Comparison of ENCODE assay signal across 28 cellular contexts in genomic region chr4:125679989-125680388, GRCh38.
"Had no signal": no experiment of that assay in that cellular context is flagged by ENCODE, and none has a peak within 500 bp of the region (broad histone marks: within the 10 kb centered on the region; RNA-seq: fewer than 3 reads in every experiment).

No MANE protein-coding gene starts in this region.

- H3K4me1 Mint-ChIP-seq: naive thymus-derived CD8-positive, alpha-beta T cell; nephron; neural crest cell; stimulated activated naive B cell treated with anti-CD40 and anti-IgM and Interleukin-4, amounts not matched to agents 10 μg/mL and 1 μg/mL and 100 μg/mL, for 72 hours had no signal

- ATAC-seq: left cardiac atrium; left lung; lower lobe of right lung; naive thymus-derived CD8-positive, alpha-beta T cell; psoas muscle; stimulated activated naive B cell treated with anti-CD40 and anti-IgM and Interleukin-4, amounts not matched to agents 10 μg/mL and 1 μg/mL and 100 μg/mL, for 72 hours; upper lobe of right lung had no signal

- H3K4me1 ChIP-seq: left lung, lower lobe of right lung, psoas muscle, right atrium auricular region, right lobe of liver, suprapubic skin, upper lobe of right lung had no signal

- H3K36me3 Mint-ChIP-seq: naive thymus-derived CD8-positive, alpha-beta T cell; stimulated activated naive B cell treated with anti-CD40 and anti-IgM and Interleukin-4, amounts not matched to agents 10 μg/mL and 1 μg/mL and 100 μg/mL, for 72 hours had no signal

- H3K27ac ChIP-seq: left lung, lower lobe of right lung, parathyroid adenoma, psoas muscle, right atrium auricular region, right lobe of liver, suprapubic skin, thoracic aorta, tibial artery, upper lobe of right lung had no signal

- H3K9me3 Mint-ChIP-seq: nephron, neural crest cell had no signal

- H3K27me3 ChIP-seq: left lung, right atrium auricular region, right lobe of liver, suprapubic skin, tibial artery, upper lobe of right lung had no signal

- H3K36me3 ChIP-seq: left lung, lower lobe of right lung, right atrium auricular region, right lobe of liver, suprapubic skin, thoracic aorta, tibial artery, upper lobe of right lung had no signal

- H3K27me3 Mint-ChIP-seq: naive thymus-derived CD8-positive, alpha-beta T cell; stimulated activated naive B cell treated with anti-CD40 and anti-IgM and Interleukin-4, amounts not matched to agents 10 μg/mL and 1 μg/mL and 100 μg/mL, for 72 hours; stimulated activated naive CD8-positive, alpha-beta T cell treated with anti-CD3 and anti-CD28 coated beads, Interleukin-15, Interleukin-2, amounts not matched to agents 100 ng/mL and 50 ng/mL, for 24 hours had no signal

- DNase-seq: hippocampal formation; kidney glomerular epithelial cell; left cardiac atrium; left lung; lower lobe of right lung; mammary epithelial cell; mesenchymal stem cell; naive thymus-derived CD8-positive, alpha-beta T cell; nucleus accumbens; psoas muscle; right lobe of liver; stimulated activated CD4-positive, alpha-beta T cell treated with anti-CD3 and anti-CD28 coated beads, Interleukin-12 subunit alpha, Interleukin-12 subunit beta, amount 100 ng/mL, for 4 hours; stimulated activated CD4-positive, alpha-beta T cell treated with anti-CD3 and anti-CD28 coated beads, Interleukin-15, amount 100 ng/mL, for 24 hours; stimulated activated CD4-positive, alpha-beta T cell treated with anti-CD3 and anti-CD28 coated beads, Interleukin-2, amount 100 ng/mL, for 24 hours; stimulated activated CD4-positive, alpha-beta T cell treated with anti-CD3 and anti-CD28 coated beads, Interleukin-4, amount 100 ng/mL, for 1 hour; stimulated activated naive B cell treated with anti-CD40 and anti-IgM and Interleukin-4, amounts not matched to agents 10 μg/mL and 1 μg/mL and 100 μg/mL, for 72 hours; tibial artery; trophoblast cell; upper lobe of right lung had no signal

- H2AFZ ChIP-seq: parathyroid adenoma had no signal

- H3K4me3 Mint-ChIP-seq: naive thymus-derived CD8-positive, alpha-beta T cell; nephron; neural crest cell; stimulated activated naive B cell treated with anti-CD40 and anti-IgM and Interleukin-4, amounts not matched to agents 10 μg/mL and 1 μg/mL and 100 μg/mL, for 72 hours; stimulated activated naive CD8-positive, alpha-beta T cell treated with anti-CD3 and anti-CD28 coated beads, Interleukin-15, Interleukin-2, amounts not matched to agents 100 ng/mL and 50 ng/mL, for 24 hours had no signal

- H3K27ac Mint-ChIP-seq: naive thymus-derived CD8-positive, alpha-beta T cell; nephron; stimulated activated naive B cell treated with anti-CD40 and anti-IgM and Interleukin-4, amounts not matched to agents 10 μg/mL and 1 μg/mL and 100 μg/mL, for 72 hours; stimulated activated naive CD8-positive, alpha-beta T cell treated with anti-CD3 and anti-CD28 coated beads, Interleukin-15, Interleukin-2, amounts not matched to agents 100 ng/mL and 50 ng/mL, for 24 hours had no signal

- H3K4me3 ChIP-seq: left lung, lower lobe of right lung, psoas muscle, right atrium auricular region, right lobe of liver, suprapubic skin, thoracic aorta, tibial artery, upper lobe of right lung had no signal

- H3K9ac ChIP-seq: parathyroid adenoma had no signal

- FAIRE-seq: keratinocyte, urothelium cell line had no signal

- H3K9me3 ChIP-seq: left lung, lower lobe of right lung, psoas muscle, right atrium auricular region, suprapubic skin, thoracic aorta, tibial artery, upper lobe of right lung had no signal

- H3K79me2 ChIP-seq: parathyroid adenoma had no signal
